ENCODE assay signal across 22 cellular contexts in the genomic region with DNA sequence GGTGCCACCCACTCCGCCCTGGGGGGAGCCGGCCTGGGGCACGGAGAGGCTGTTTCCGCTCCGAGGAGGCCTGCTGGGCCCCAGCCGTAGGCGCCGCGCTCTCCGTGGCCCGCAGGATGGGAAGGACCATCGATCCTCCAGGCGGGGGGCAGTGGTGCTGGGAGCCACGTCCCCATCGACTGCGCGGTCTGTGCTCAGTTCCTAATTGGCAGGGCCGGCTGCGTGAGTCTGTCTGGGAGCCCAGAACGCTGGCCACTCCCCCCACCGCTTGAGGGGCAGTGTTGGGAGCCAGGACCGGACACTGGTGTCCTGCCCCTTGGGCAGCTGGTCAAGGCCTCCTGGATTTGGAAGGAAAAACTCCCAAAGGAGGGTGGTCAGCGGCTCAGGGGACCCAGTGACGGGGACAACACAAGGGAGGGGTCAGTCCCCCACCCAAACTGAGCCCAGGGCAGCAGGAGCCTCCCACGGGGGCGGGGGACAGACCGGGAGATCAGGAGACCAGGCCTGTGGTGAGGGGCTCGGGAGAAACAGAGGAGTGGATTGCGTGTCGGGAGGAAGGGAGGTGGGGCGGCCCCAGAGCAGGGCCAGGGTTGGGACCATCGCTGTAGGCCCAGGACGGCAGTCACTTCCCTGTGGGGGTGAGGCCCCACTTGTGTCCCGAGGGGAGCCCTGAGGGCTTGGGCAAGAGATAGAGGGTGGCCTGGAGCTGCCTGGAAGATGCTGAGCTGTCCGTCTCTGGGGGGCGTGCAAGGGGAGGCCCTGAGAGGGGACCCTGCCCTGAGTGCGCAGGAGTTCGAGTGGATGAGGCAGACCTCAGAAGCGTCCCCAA.
"Had no signal": no experiment of that assay in that cellular context is flagged by ENCODE, and none has a peak within 500 bp of the region (broad histone marks: within the 10 kb centered on the region; RNA-seq: fewer than 3 reads in every experiment).

No MANE protein-coding gene starts in this region.

- H3K9me3 ChIP-seq: neutrophil, pancreas, tibial nerve, vagina had no signal

- H3K4me3 Mint-ChIP-seq: activated CD4-positive, alpha-beta T cell treated with anti-CD3 and anti-CD28 coated beads, Interleukin-2, amount 10 ng/mL, durations not matched to agents 24 days and 14 days; activated CD8-positive, alpha-beta T cell treated with anti-CD3 and anti-CD28 coated beads for 36 hours; activated naive CD8-positive, alpha-beta T cell treated with anti-CD3 and anti-CD28 coated beads, Interleukin-2, amount 50 U/mL, for 24 hours; activated T-helper 17 cell treated with anti-CD3 and anti-CD28 coated beads, Interleukin-2, amount 50 U/mL, for 72 hours; brain; naive thymus-derived CD4-positive, alpha-beta T cell; T-cell had no signal

- H3K27me3 ChIP-seq: pancreas, vagina had no signal

- DNase-seq: activated CD4-positive, alpha-beta T cell treated with anti-CD3 and anti-CD28 coated beads, Interleukin-2, amount 10 ng/mL, durations not matched to agents 24 days and 14 days; activated CD8-positive, alpha-beta T cell treated with anti-CD3 and anti-CD28 coated beads for 36 hours; activated naive CD4-positive, alpha-beta T cell treated with Interleukin-2 at 50 U/mL for 16 hours; activated naive CD8-positive, alpha-beta T cell treated with anti-CD3 and anti-CD28 coated beads, Interleukin-2, amount 50 U/mL, for 24 hours; activated T-cell treated with anti-CD3 and anti-CD28 coated beads, Interleukin-2, amount 50 U/mL, for 1 hour; anterior cingulate cortex; erythroblast; foreskin melanocyte; mesendoderm; stimulated activated CD4-positive, alpha-beta T cell treated with anti-CD3 and anti-CD28 coated beads, Interleukin-12 subunit alpha, Interleukin-12 subunit beta, amount 100 ng/mL, for 4 hours; stimulated activated CD4-positive, alpha-beta T cell treated with anti-CD3 and anti-CD28 coated beads, Interleukin-1b, Interleukin-23, amount 100 ng/mL, for 48 hours; stimulated activated CD8-positive, alpha-beta memory T cell treated with anti-CD3 and anti-CD28 coated beads, Interleukin-4, amount 100 ng/mL, for 48 hours; stimulated activated naive CD4-positive, alpha-beta T cell treated with Interleukin-2 at 50 U/mL for 16 hours; T-helper 9 cell had no signal

- H3K4me1 ChIP-seq: pancreas, vagina had no signal

- H3K9me3 Mint-ChIP-seq: activated CD4-positive, alpha-beta T cell treated with anti-CD3 and anti-CD28 coated beads, Interleukin-2, amount 10 ng/mL, durations not matched to agents 24 days and 14 days; activated CD8-positive, alpha-beta T cell treated with anti-CD3 and anti-CD28 coated beads for 36 hours; activated naive CD8-positive, alpha-beta T cell treated with anti-CD3 and anti-CD28 coated beads, Interleukin-2, amount 50 U/mL, for 24 hours; activated T-helper 17 cell treated with anti-CD3 and anti-CD28 coated beads, Interleukin-2, amount 50 U/mL, for 72 hours; T-cell had no signal

- H3K4me3 ChIP-seq: pancreas, tibial nerve, vagina had no signal

- H3K36me3 Mint-ChIP-seq: brain; naive thymus-derived CD4-positive, alpha-beta T cell; T-cell had no signal

- H3K36me3 ChIP-seq: neutrophil, pancreas, tibial nerve, vagina had no signal

- ATAC-seq: activated CD8-positive, alpha-beta T cell treated with anti-CD3 and anti-CD28 coated beads for 36 hours; activated naive CD8-positive, alpha-beta T cell treated with anti-CD3 and anti-CD28 coated beads, Interleukin-2, amount 50 U/mL, for 24 hours; activated T-helper 17 cell treated with anti-CD3 and anti-CD28 coated beads, Interleukin-2, amount 50 U/mL, for 72 hours; naive thymus-derived CD4-positive, alpha-beta T cell; pancreas; T-cell had no signal

- H3K4me1 Mint-ChIP-seq: activated CD4-positive, alpha-beta T cell treated with anti-CD3 and anti-CD28 coated beads, Interleukin-2, amount 10 ng/mL, durations not matched to agents 24 days and 14 days; activated naive CD8-positive, alpha-beta T cell treated with anti-CD3 and anti-CD28 coated beads, Interleukin-2, amount 50 U/mL, for 24 hours; activated T-helper 17 cell treated with anti-CD3 and anti-CD28 coated beads, Interleukin-2, amount 50 U/mL, for 72 hours; T-cell had no signal

- H3K27ac Mint-ChIP-seq: activated CD4-positive, alpha-beta T cell treated with anti-CD3 and anti-CD28 coated beads, Interleukin-2, amount 10 ng/mL, durations not matched to agents 24 days and 14 days; activated CD8-positive, alpha-beta T cell treated with anti-CD3 and anti-CD28 coated beads for 36 hours; activated naive CD8-positive, alpha-beta T cell treated with anti-CD3 and anti-CD28 coated beads, Interleukin-2, amount 50 U/mL, for 24 hours; activated T-helper 17 cell treated with anti-CD3 and anti-CD28 coated beads, Interleukin-2, amount 50 U/mL, for 72 hours; naive thymus-derived CD4-positive, alpha-beta T cell; T-cell had no signal

- H3K27ac ChIP-seq: neutrophil, pancreas, tibial nerve, vagina had no signal
